In the genomic region with DNA sequence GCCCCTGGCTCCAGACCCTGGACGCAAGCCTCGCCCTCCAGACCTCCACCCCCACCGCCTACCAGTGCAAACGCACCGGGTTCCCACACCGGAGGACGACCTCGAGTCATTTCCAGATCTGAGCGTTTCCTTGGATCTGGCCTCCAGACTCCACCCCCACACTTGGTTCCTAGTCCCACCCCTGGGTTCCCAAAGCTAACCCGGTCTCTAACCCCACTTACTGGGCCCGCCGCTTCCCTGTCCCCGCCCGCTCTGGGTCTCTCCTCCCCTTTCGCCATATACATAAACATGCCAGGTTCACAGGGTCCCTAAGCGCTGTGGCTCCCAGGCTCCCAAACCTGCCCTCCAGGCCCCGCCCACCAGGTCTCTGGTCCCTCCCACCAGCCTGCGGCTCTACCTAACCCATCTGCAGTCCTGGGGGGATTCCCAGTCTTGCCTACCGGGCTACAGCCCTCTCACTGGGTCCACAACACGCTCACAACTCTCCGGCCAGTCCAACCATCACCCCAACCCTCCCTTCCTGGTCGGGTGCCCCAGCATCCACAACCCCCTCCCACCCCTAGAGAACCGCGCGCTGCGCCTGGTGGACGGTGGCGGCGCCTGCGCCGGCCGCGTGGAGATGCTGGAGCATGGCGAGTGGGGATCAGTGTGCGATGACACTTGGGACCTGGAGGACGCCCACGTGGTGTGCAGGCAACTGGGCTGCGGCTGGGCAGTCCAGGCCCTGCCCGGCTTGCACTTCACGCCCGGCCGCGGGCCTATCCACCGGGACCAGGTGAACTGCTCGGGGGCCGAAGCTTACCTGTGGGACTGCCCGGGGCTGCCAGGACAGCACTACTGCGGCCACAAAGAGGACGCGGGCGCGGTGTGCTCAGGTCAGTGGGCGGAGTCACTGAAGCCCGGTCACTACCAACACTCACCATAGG, we compare ENCODE assay signal across 9 cellular contexts. TPM values are rescaled to one million over a fixed set of nuclear protein-coding genes. Genes with fewer than 3 reads are reported as not detected.
DNase-seq lines count a peak whose midpoint lies in the region; ATAC-seq, FAIRE-seq and TF ChIP-seq lines count a peak whose summit lies in the region.
"Had no signal": no experiment of that assay in that cellular context is flagged by ENCODE, and none has a peak within 500 bp of the region (broad histone marks: within the 10 kb centered on the region; RNA-seq: fewer than 3 reads in every experiment).

No MANE protein-coding gene starts in this region.

- H3K18ac ChIP-seq in IMR-90 (ENCODE audit: low read depth, low read length) (no peak overlapping the region), H1 (ENCODE audit: extremely low read depth, low read length) (no peak overlapping the region)

- H4K20me1 ChIP-seq in IMR-90 (ENCODE audit: insufficient read depth, low read length) (no peaks in the 10 kb centered on the region), H1 (replicated peaks in 1 of 2; ENCODE audit: control insufficient read depth in 1 of 2, insufficient read depth in 2 of 2, low read length in 2 of 2) (peaks cover 0 to 19% of the 10 kb centered on the region in 2 experiments)

- peaks cover 0 to 6% of the 10 kb centered on the region in 2 donors for H3K27me3 Mint-ChIP-seq in natural killer cell treated with Interleukin-12 subunit alpha and Interleukin-12 subunit beta and Interleukin-15 and Interleukin-18, amount 100 ng/mL, for 72 hours

- H3K56ac ChIP-seq in IMR-90 (ENCODE audit: extremely low read depth, insufficient read depth, low read length) (no peak overlapping the region), H1 (replicated peaks; ENCODE audit: insufficient read length, low read depth, low read length) (no peak overlapping the region)

- H2BK120ac ChIP-seq in IMR-90 (ENCODE audit: low read depth, low read length), result no peak overlapping the region
- no peak overlapping the region for H2BK120ac ChIP-seq in H1 (replicated peaks; ENCODE audit: low read depth, low read length)

- H3K9ac ChIP-seq in IMR-90 (ENCODE audit: low read depth, low read length), result no peak overlapping the region
- H3K9ac ChIP-seq in H1 (replicated peaks in 1 of 4; ENCODE audit: extremely low read depth in 1 of 4, low read depth in 3 of 4, low read length in 3 of 4), result no peak overlapping the region

- peak overlapping the region; percentile 50 for H3K4me3 Mint-ChIP-seq in natural killer cell treated with Interleukin-12 subunit alpha and Interleukin-12 subunit beta and Interleukin-15 and Interleukin-18, amount 100 ng/mL, for 72 hours

- no peak for TF ChIP-seq EP300 in A549 (IDR thresholded peaks at IDR 0.05)
- no peak; a peak in 1 of 3 replicates for TF ChIP-seq EP300 in H1 (IDR thresholded peaks at IDR 0.05; ENCODE audit: borderline replicate concordance in 1 of 2, low read depth in 2 of 2, low read length in 2 of 2)

- 12% methylated on average over 18 of the region's 54 CpGs for WGBS in A549 (ENCODE audit: missing lambda C conversion rate)
- 12% methylated on average over 27 of the region's 54 CpGs; no CpG with 5 or more reads in 1 of the 2 experiments for WGBS in IMR-90 (ENCODE audit: extremely low coverage in 2 of 2, insufficient read length in 1 of 2), 2 experiments
- WGBS in H1 (ENCODE audit: extremely low coverage in 1 of 2, insufficient coverage in 1 of 2, insufficient read length in 1 of 2, insufficient replicate concordance in 2 of 2, low coverage in 1 of 2, low lambda C conversion rate in 2 of 2, missing lambda C conversion rate in 1 of 2), 2 experiments, result 12% methylated on average over 47 of the region's 54 CpGs; no CpG with 5 or more reads in 1 of the 2 experiments

- H3K14ac ChIP-seq in IMR-90 (replicated peaks; ENCODE audit: low read depth, low read length) (no peak overlapping the region), H1 (ENCODE audit: insufficient read length) (no peak overlapping the region)

- peak overlapping the region in 1 of 2 experiments; percentile 68; a peak in 3 of 6 replicates for H3K27ac ChIP-seq in A549
- H3K27ac ChIP-seq in IMR-90 (ENCODE audit: insufficient read depth, low read length), result no peak overlapping the region
- no peak overlapping the region for H3K27ac ChIP-seq in H1 (ENCODE audit: low read depth, low read length)

- no peaks in the 10 kb centered on the region for H3K36me3 Mint-ChIP-seq in natural killer cell treated with Interleukin-12 subunit alpha and Interleukin-12 subunit beta and Interleukin-15 and Interleukin-18, amount 100 ng/mL, for 72 hours

- no peak overlapping the region for H2BK5ac ChIP-seq in IMR-90 (ENCODE audit: low read depth, low read length, poor library complexity, severe bottlenecking)
- H2BK5ac ChIP-seq in H1 (ENCODE audit: low read depth, low read length), result no peak overlapping the region

- H3K79me2 ChIP-seq in H1 (ENCODE audit: control insufficient read depth in 1 of 2, insufficient read depth in 2 of 2, low read length in 2 of 2), result no peaks in the 10 kb centered on the region

- H3K23me2 ChIP-seq in H1 (ENCODE audit: low read depth, low read length), result peaks cover 10% of the 10 kb centered on the region; the same call in 1 of the 2 replicates

- H2BK15ac ChIP-seq in IMR-90 (ENCODE audit: low read depth, low read length), result no peak overlapping the region
- H2BK15ac ChIP-seq in H1 (ENCODE audit: low read length), result no peak overlapping the region

- CTCF ChIA-PET in A549 (lab: Yijun Ruan, JAX) (interaction anchor here (2.4 kb wide), 1 partner anchor 179 kb away, joined by 7 read pairs; no protein-coding TSS in a partner anchor), IMR-90 (lab: Yijun Ruan, JAX) (no interaction called here), H1 (lab: Charles Lee; ENCODE audit: partially characterized antibody) (interaction anchor here (0.7 to 1.4 kb wide), 5 partner anchors 10 to 172 kb away, joined by 3 read pairs; no protein-coding TSS in a partner anchor)

- in situ Hi-C loops in IMR-90 (cut with MboI; ENCODE audit: low sequenced_read_pairs), result no loop called here

- BruUV-seq in IMR-90 (replicated peaks; lab: Mats Ljungman, UMichigan), result no TSS peak

- no peak overlapping the region for H2AK9ac ChIP-seq in IMR-90 (replicated peaks; ENCODE audit: low read depth, low read length, poor library complexity)

- H2BK20ac ChIP-seq in IMR-90 (ENCODE audit: low read depth, low read length), result no peak overlapping the region
- no peak overlapping the region for H2BK20ac ChIP-seq in H1 (ENCODE audit: low read length)

- H2AFZ ChIP-seq in IMR-90 (replicated peaks; ENCODE audit: low read length, poor library complexity) (peak overlapping the region; percentile 54), H1 (ENCODE audit: low read length) (no peak overlapping the region)

- dilution Hi-C loops in IMR-90 (cut with HindIII; ENCODE audit: low sequenced_read_pairs, unreplicated experiment), result no loop called here

- H3K4ac ChIP-seq in IMR-90 (ENCODE audit: low read depth, low read length) (no peak overlapping the region), H1 (replicated peaks; ENCODE audit: insufficient read length, low read depth, low read length) (no peak overlapping the region)

- H3K27ac Mint-ChIP-seq in natural killer cell treated with Interleukin-12 subunit alpha and Interleukin-12 subunit beta and Interleukin-15 and Interleukin-18, amount 100 ng/mL, for 72 hours, result no peak overlapping the region

- H3K79me1 ChIP-seq in IMR-90 (ENCODE audit: low read depth in 1 of 2, low read length in 2 of 2) (no peaks in the 10 kb centered on the region), H1 (ENCODE audit: low read depth, low read length) (no peaks in the 10 kb centered on the region)

- H4K91ac ChIP-seq in IMR-90 (ENCODE audit: insufficient read depth, low read depth, low read length), result no peak overlapping the region
- no peak overlapping the region for H4K91ac ChIP-seq in H1 (replicated peaks; ENCODE audit: insufficient read length, low read length)

- peaks cover 24 to 31% of the 10 kb centered on the region in 2 donors for H3K4me1 Mint-ChIP-seq in natural killer cell treated with Interleukin-12 subunit alpha and Interleukin-12 subunit beta and Interleukin-15 and Interleukin-18, amount 100 ng/mL, for 72 hours (ENCODE audit: low read depth in 2 of 2)

- no peak overlapping the region for H2AK5ac ChIP-seq in IMR-90 (ENCODE audit: low read depth, low read length)
- no peak overlapping the region for H2AK5ac ChIP-seq in H1 (ENCODE audit: low read depth, low read length)

- H3K27me3 ChIP-seq in IMR-90 (ENCODE audit: control insufficient read depth, insufficient read depth, low read length), result peaks cover 74% of the 10 kb centered on the region
- peaks cover 37 to 84% (median 71%) of the 10 kb centered on the region in 4 experiments for H3K27me3 ChIP-seq in H1 (replicated peaks in 1 of 4; ENCODE audit: control insufficient read depth in 3 of 4, extremely low read depth in 1 of 4, insufficient read depth in 3 of 4, low read length in 3 of 4)

- intact Hi-C loops in IMR-90 (cut with micrococcal nuclease), result no loop called here

- H3K36me3 ChIP-seq in IMR-90 (ENCODE audit: control insufficient read depth, insufficient read depth, low read length) (no peaks in the 10 kb centered on the region), H1 (ENCODE audit: control insufficient read depth in 2 of 4, insufficient read depth in 4 of 4, low read length in 3 of 4) (no peaks in the 10 kb centered on the region)

- TF ChIP-seq RAD21 in A549 (conservative IDR thresholded peaks at IDR 0.05 in 1 of 2, IDR thresholded peaks at IDR 0.05 in 1 of 2) (no peak), IMR-90 (IDR thresholded peaks at IDR 0.05; ENCODE audit: low read length) (no peak), H1 (IDR thresholded peaks at IDR 0.05 in 1 of 2, conservative IDR thresholded peaks at IDR 0.05 in 1 of 2; ENCODE audit: low read depth in 2 of 2, low read length in 2 of 2) (no peak)

- 0 out of 3 replicates have a peak, but pooled peaks cover 7% of the 10 kb centered on the region for H3K4me1 ChIP-seq in A549
- no peaks in the 10 kb centered on the region for H3K4me1 ChIP-seq in IMR-90 (ENCODE audit: control insufficient read depth, insufficient read depth, low read length)
- peaks cover 0 to 3% (median under 1%) of the 10 kb centered on the region in 4 experiments; a peak in 4 of 7 replicates for H3K4me1 ChIP-seq in H1 (replicated peaks in 1 of 4; ENCODE audit: control insufficient read depth in 3 of 4, insufficient read depth in 4 of 4, low read length in 3 of 4)

- H2BK12ac ChIP-seq in H1 (ENCODE audit: low read depth, low read length), result no peak overlapping the region

- ATAC-seq in A549 (peak; percentile 37 to 69; a peak in 5 of 6 replicates), IMR-90 (ENCODE audit: low read depth) (no peak; the same call in 1 of the 2 replicates), GM21360 (IDR thresholded peaks at IDR 0.05; ENCODE audit: unreplicated experiment) (no peak), HG03571 (IDR thresholded peaks at IDR 0.05; ENCODE audit: unreplicated experiment) (no peak), HG03378 (IDR thresholded peaks at IDR 0.05; ENCODE audit: unreplicated experiment) (no peak)
- peak; percentile 32 to 33 for ATAC-seq in natural killer cell treated with Interleukin-12 subunit alpha and Interleukin-12 subunit beta and Interleukin-15 and Interleukin-18, amount 100 ng/mL, for 72 hours

- H3K4me2 ChIP-seq in A549 (peak overlapping the region; percentile 100), IMR-90 (ENCODE audit: low read depth, low read length) (no peak overlapping the region), H1 (ENCODE audit: insufficient read depth in 1 of 2, low read depth in 2 of 2, low read length in 2 of 2) (peak overlapping the region; percentile 64 to 68)

- H4K8ac ChIP-seq in IMR-90 (ENCODE audit: low read depth in 2 of 2, low read length in 2 of 2), result no peak overlapping the region
- peak overlapping the region; percentile 57; the same call in 1 of the 2 replicates for H4K8ac ChIP-seq in H1 (ENCODE audit: extremely low read depth, insufficient read depth, low read length)

- no peak for TF ChIP-seq CTCF in A549 (IDR thresholded peaks at IDR 0.05)
- TF ChIP-seq CTCF in IMR-90 (conservative IDR thresholded peaks at IDR 0.05; ENCODE audit: low read depth, low read length), result no peak
- TF ChIP-seq CTCF in H1 (IDR thresholded peaks at IDR 0.05; ENCODE audit: control extremely low read depth in 1 of 3, insufficient read depth in 1 of 3, low read depth in 1 of 3, low read length in 3 of 3), result peak in 1 of 3 experiments; percentile 1; a peak in 1 of 4 replicates

- H3K9me3 ChIP-seq in A549 (no peaks in the 10 kb centered on the region), IMR-90 (ENCODE audit: control insufficient read depth, insufficient read depth, low read length) (no peaks in the 10 kb centered on the region; the same call in 1 of the 2 replicates), H1 (ENCODE audit: insufficient read depth in 2 of 2, low read depth in 1 of 2, low read length in 1 of 2) (no peaks in the 10 kb centered on the region)

- DNase-seq in A549 (ENCODE audit: low read depth in 1 of 2, low spot score in 1 of 2) (peak in 1 of 2 experiments; percentile 58), IMR-90 (no peak), H1 (ENCODE audit: low read depth in 1 of 2, low spot score in 2 of 2) (peak; percentile 58 to 93), superior temporal gyrus (ENCODE audit: extremely low spot score) (no peak)
- no peak for DNase-seq in natural killer cell treated with Interleukin-12 subunit alpha and Interleukin-12 subunit beta and Interleukin-15 and Interleukin-18, amount 100 ng/mL, for 72 hours (ENCODE audit: low spot score)
- DNase-seq: GF-D8 had no signal

- FAIRE-seq in A549 (lab: Jason Lieb, UNC) (no peak), H1 (lab: Jason Lieb, UNC) (no peak)

- peak overlapping the region; percentile 50 for H3K4me3 ChIP-seq in A549
- H3K4me3 ChIP-seq in IMR-90 (ENCODE audit: insufficient read depth, low read depth, low read length), result no peak overlapping the region
- peak overlapping the region; percentile 15 to 61 (median 26) for H3K4me3 ChIP-seq in H1 (ENCODE audit: extremely low read depth in 1 of 4, insufficient read depth in 2 of 4, low read depth in 3 of 4, low read length in 4 of 4)

- POLR2A ChIA-PET in A549 (lab: Yijun Ruan, JAX) (no interaction called here), IMR-90 (lab: Charles Lee; ENCODE audit: unreplicated experiment) (no interaction called here), H1 (lab: Charles Lee; ENCODE audit: partially characterized antibody) (no interaction called here)

- no peaks in the 10 kb centered on the region for H3K9me1 ChIP-seq in IMR-90 (ENCODE audit: insufficient read depth, low read length)

- no peak overlapping the region for H4K5ac ChIP-seq in IMR-90 (ENCODE audit: low read depth, low read length)
- H4K5ac ChIP-seq in H1 (ENCODE audit: insufficient read length, low read depth, low read length), result no peak overlapping the region

- H3K9me3 Mint-ChIP-seq in natural killer cell treated with Interleukin-12 subunit alpha and Interleukin-12 subunit beta and Interleukin-15 and Interleukin-18, amount 100 ng/mL, for 72 hours, result no peaks in the 10 kb centered on the region

- H3K23ac ChIP-seq in IMR-90 (ENCODE audit: low read depth, low read length), result no peak overlapping the region
- H3K23ac ChIP-seq in H1 (ENCODE audit: insufficient read length), result no peak overlapping the region

- TF ChIP-seq POLR2A in A549 (IDR thresholded peaks at IDR 0.05; ENCODE audit: low read length) (no peak), IMR-90 (IDR thresholded peaks at IDR 0.05; ENCODE audit: low read depth, low read length) (no peak), H1 (IDR thresholded peaks at IDR 0.05; ENCODE audit: control extremely low read depth in 1 of 2, low read depth in 2 of 2, low read length in 2 of 2) (no peak)

RNA-seq across cellular contexts. Expression of gene CD6, which starts 36.8 kb away (rescaled TPM):
- polyA plus RNA-seq in A549 (2011; rRNA removed) (0.06 TPM in 1 of 2 replicates, not detected in the other), A549 (2017; fragmentation: RNase III; extraction: RNeasy Plus Mini Kit Qiagen cat#74134 plus additional on column Dnase treatment) (0.06 to 0.07 TPM in 2 of 3 replicates, not detected in the other), IMR-90 (2012; rRNA removed) (not detected in 2 replicates), H1 (2011; rRNA removed) (0.03 TPM in 2 replicates)
- polyA plus RNA-seq in A549 (2012; cell fraction: cytosol; rRNA removed), result 0.05 and 0.07 TPM in 2 replicates
- 0.13 and 0.61 TPM in 2 replicates for polyA plus RNA-seq in A549 (2012; cell fraction: nucleus; rRNA removed)
- not detected in 2 replicates for polyA minus RNA-seq in A549 (2011; rRNA and poly(A)+ RNA removed)
- total RNA-seq in IMR-90 (2012; rRNA removed), result not detected in 2 replicates
- polyA plus RNA-seq in IMR-90 (2012; cell fraction: cytosol; rRNA removed), result not detected in 2 replicates
- not detected in 2 replicates for polyA plus RNA-seq in IMR-90 (2012; cell fraction: nucleus; rRNA removed; ENCODE audit: low replicate concordance)
- total RNA-seq in H1 (2021; fragmentation: NEBNext Ultra II Directional; extraction: Animal tissue kit (Norgen Biotek cat#: 25700)), result 0.19 TPM in 1 of 2 replicates, not detected in the other
- polyA plus RNA-seq in H1 (2011; cell fraction: cytosol; rRNA removed), result not detected
- polyA plus RNA-seq in H1 (2011; cell fraction: nucleus; rRNA removed), result 0.30 TPM
- polyA plus RNA-seq in H1 (2012, experiment 1 of 2), result 0.11 to 0.62 TPM in 2 of 4 replicates, not detected in the others
- polyA plus RNA-seq in H1 (2012, experiment 2 of 2), result not detected
- polyA plus RNA-seq in H1 (2013, experiment 1 of 2), result 0.08 TPM
- 0.04 TPM for polyA plus RNA-seq in H1 (2013, experiment 2 of 2)
- polyA minus RNA-seq in H1 (2011; rRNA and poly(A)+ RNA removed), result 0.06 TPM in 1 of 2 replicates, not detected in the other
- not detected for polyA minus RNA-seq in H1 (2011; cell fraction: cytosol; rRNA and poly(A)+ RNA removed)
- not detected for polyA minus RNA-seq in H1 (2011; cell fraction: nucleus; rRNA and poly(A)+ RNA removed)
- 10 to 100 TPM in 1 of 2 donors, 1 to 10 TPM in 1; 5.9 to 44.0 TPM for total RNA-seq in natural killer cell treated with Interleukin-12 subunit alpha and Interleukin-12 subunit beta and Interleukin-15 and Interleukin-18, amount 100 ng/mL, for 72 hours

RNA-seq across cellular contexts. Expression of gene SLC15A3, which starts 56.3 kb away (rescaled TPM):
- not detected in 2 replicates for polyA plus RNA-seq in A549 (2011; rRNA removed)
- not detected in 2 replicates for polyA plus RNA-seq in A549 (2012; cell fraction: cytosol; rRNA removed)
- polyA plus RNA-seq in A549 (2012; cell fraction: nucleus; rRNA removed), result not detected in 2 replicates
- polyA plus RNA-seq in A549 (2017; fragmentation: RNase III; extraction: RNeasy Plus Mini Kit Qiagen cat#74134 plus additional on column Dnase treatment), result not detected in 3 replicates
- polyA minus RNA-seq in A549 (2011; rRNA and poly(A)+ RNA removed), result not detected in 2 replicates
- 1.9 and 3.2 TPM in 2 replicates for total RNA-seq in IMR-90 (2012; rRNA removed)
- polyA plus RNA-seq in IMR-90 (2012; rRNA removed), result 4.4 and 5.2 TPM in 2 replicates
- 2.9 and 8.9 TPM in 2 replicates for polyA plus RNA-seq in IMR-90 (2012; cell fraction: cytosol; rRNA removed)
- polyA plus RNA-seq in IMR-90 (2012; cell fraction: nucleus; rRNA removed; ENCODE audit: low replicate concordance), result 4.4 and 7.8 TPM in 2 replicates
- 25.8 and 33.7 TPM in 2 replicates for total RNA-seq in H1 (2021; fragmentation: NEBNext Ultra II Directional; extraction: Animal tissue kit (Norgen Biotek cat#: 25700))
- polyA plus RNA-seq in H1 (2011; rRNA removed), result 31.0 and 36.4 TPM in 2 replicates
- 21.3 TPM for polyA plus RNA-seq in H1 (2011; cell fraction: cytosol; rRNA removed)
- polyA plus RNA-seq in H1 (2011; cell fraction: nucleus; rRNA removed), result 34.6 TPM
- polyA plus RNA-seq in H1 (2012, experiment 1 of 2), result 23.0 to 39.6 TPM (median 34.9 TPM) in 4 replicates
- polyA plus RNA-seq in H1 (2012, experiment 2 of 2), result 42.7 TPM
- 52.8 TPM for polyA plus RNA-seq in H1 (2013, experiment 1 of 2)
- 59.9 TPM for polyA plus RNA-seq in H1 (2013, experiment 2 of 2)
- polyA minus RNA-seq in H1 (2011; rRNA and poly(A)+ RNA removed), result 32.4 and 38.1 TPM in 2 replicates
- 23.1 TPM for polyA minus RNA-seq in H1 (2011; cell fraction: cytosol; rRNA and poly(A)+ RNA removed)
- 32.3 TPM for polyA minus RNA-seq in H1 (2011; cell fraction: nucleus; rRNA and poly(A)+ RNA removed)
- 1 to 10 TPM; 1.2 to 5.0 TPM for total RNA-seq in natural killer cell treated with Interleukin-12 subunit alpha and Interleukin-12 subunit beta and Interleukin-15 and Interleukin-18, amount 100 ng/mL, for 72 hours

Comparison
In these comparisons a context has a peak if more than half of its experiments do, and no peak if none do; other contexts are left out.
1. ATAC-seq: peak in A549 (2 of 2) and natural killer cell treated with Interleukin-12 subunit alpha and Interleukin-12 subunit beta and Interleukin-15 and Interleukin-18, amount 100 ng/mL, for 72 hours (2 of 2); none in IMR-90 (single experiment), GM21360 (single experiment), HG03571 (single experiment) and HG03378 (single experiment).
2. DNase-seq: peak in H1 (2 of 2); none in IMR-90 (single experiment), natural killer cell treated with Interleukin-12 subunit alpha and Interleukin-12 subunit beta and Interleukin-15 and Interleukin-18, amount 100 ng/mL, for 72 hours (single experiment) and superior temporal gyrus (single experiment).
3. Of the 18 proteins assayed by ChIP-seq in both H1 and A549: peak only in H1: MAX; only in A549: none; in both: none; in neither: 15; mixed calls (peak in some experiments, not most) for 2.